23 cellular contexts compared by ENCODE assay signal in the genomic region with DNA sequence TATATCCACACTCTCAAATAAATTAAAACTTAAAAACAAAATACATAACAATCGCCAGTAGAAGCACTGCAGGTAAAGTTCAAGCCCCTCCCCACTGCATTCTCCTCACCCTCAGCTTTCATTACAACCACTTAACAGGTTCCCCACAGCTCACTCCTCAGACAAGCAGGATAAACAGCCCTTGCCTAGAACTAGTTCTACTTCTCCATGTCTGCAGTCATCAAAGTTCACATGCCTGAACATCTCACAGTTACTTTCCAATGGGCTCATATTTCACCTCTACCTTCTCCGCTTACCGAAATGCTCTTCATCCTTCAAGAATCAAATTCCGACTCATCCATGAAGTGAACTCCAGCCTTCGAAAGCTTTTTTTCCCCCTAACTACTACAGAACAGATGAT. TPM values are rescaled to one million over a fixed set of nuclear protein-coding genes. Genes with fewer than 3 reads are reported as not detected.
A peak's percentile ranks its signal among the peaks of the same experiment; 100 is the strongest.
DNase-seq lines count a peak whose midpoint lies in the region; ATAC-seq and TF ChIP-seq lines count a peak whose summit lies in the region.
"Had no signal": no experiment of that assay in that cellular context is flagged by ENCODE, and none has a peak within 500 bp of the region (broad histone marks: within the 10 kb centered on the region; RNA-seq: fewer than 3 reads in every experiment).

No MANE protein-coding gene starts in this region.

- WGBS in H9 (ENCODE audit: extremely low coverage, insufficient read length, low lambda C conversion rate): no CpG with 5 or more reads among the region's 5 CpGs
- 35 to 55% methylated on average over 5 of the region's 5 CpGs for WGBS in thyroid gland, 2 donors

- H4K5ac ChIP-seq in H9 (ENCODE audit: insufficient read length, low read depth, low read length): no peak overlapping the region

- TF ChIP-seq POLR2A in thyroid gland (IDR thresholded peaks at IDR 0.05): no peak

- H3K27ac Mint-ChIP-seq in H9 (peak overlapping the region; percentile 5 to 39 (median 22); a peak in 6 of 7 replicates), WTC11 (peak overlapping the region; percentile 80)
- H3K27ac Mint-ChIP-seq: activated B cell treated with CpG ODN at 0.5 μM for 24 hours had no signal

- H2AK5ac ChIP-seq in H9 (ENCODE audit: insufficient read length, low read length): no peak overlapping the region

- H3K56ac ChIP-seq in H9 (ENCODE audit: insufficient read length, low read depth, low read length): no peak overlapping the region

- H3K27me3 Mint-ChIP-seq in H9 (ENCODE audit: low read depth) (no peaks in the 10 kb centered on the region), WTC11 (ENCODE audit: low read depth) (no peaks in the 10 kb centered on the region)
- H3K27me3 Mint-ChIP-seq: activated B cell treated with CpG ODN at 0.5 μM for 24 hours; naive thymus-derived CD8-positive, alpha-beta T cell had no signal

- H3K23ac ChIP-seq in H9 (ENCODE audit: insufficient read length, low read depth, low read length): no peak overlapping the region

- DNase-seq in H9 (no peak), WTC11 (ENCODE audit: low spot score) (no peak), thyroid gland (peak; percentile 58 to 61), SHP77 treated with DMSO at 0.1 percent for 48 hours (lab: John Stamatoyannopoulos, UW) (no peak), NCI-H2029 treated with DMSO at 0.1 percent for 48 hours (lab: John Stamatoyannopoulos, UW) (no peak)
- DNase-seq: activated B cell treated with CpG ODN at 0.5 μM for 24 hours; activated CD4-positive, alpha-beta T cell treated with anti-CD3 and anti-CD28 coated beads, Interleukin-2, amount 50 U/mL, for 48 hours; activated effector memory CD4-positive, alpha-beta T cell treated with anti-CD3 and anti-CD28 coated beads, Interleukin-2, amount 50 U/mL, for 16 hours; COR-L47; dermis blood vessel endothelial cell; HCEC 1CT; hippocampal formation; mammary epithelial cell; naive thymus-derived CD8-positive, alpha-beta T cell; NCI-H1417 treated with DMSO at 0.1 percent for 48 hours; NCI-H2227 treated with DMSO at 0.1 percent for 48 hours; SK-N-SH; stimulated activated CD4-positive, alpha-beta T cell treated with anti-CD3 and anti-CD28 coated beads, Interleukin-2, amount 100 ng/mL, for 24 hours; stimulated activated naive CD4-positive, alpha-beta T cell treated with Interleukin-2 at 50 U/mL for 16 hours; tibial artery had no signal

- no peak overlapping the region for H3K27ac ChIP-seq in H9 (ENCODE audit: insufficient read length, low read depth, low read length)
- H3K27ac ChIP-seq in iPS-20b (ENCODE audit: low read length): peak overlapping the region; percentile 35
- peak overlapping the region; percentile 66 to 85 (median 76) for H3K27ac ChIP-seq in thyroid gland
- H3K27ac ChIP-seq: cardiac muscle cell, tibial artery had no signal

- H2BK5ac ChIP-seq in H9 (ENCODE audit: insufficient read length, low read length): no peak overlapping the region

- H2AFZ ChIP-seq in H9 (ENCODE audit: low read length): no peak overlapping the region

- H2BK15ac ChIP-seq in H9 (ENCODE audit: low read depth, low read length): no peak overlapping the region

- POLR2A ChIA-PET in WTC11 (lab: Charles Lee): interaction anchor here (1.0 kb wide), 1 partner anchor 57 kb away, joined by 3 read pairs; no protein-coding TSS in a partner anchor

- no peak for TF ChIP-seq CTCF in H9 (conservative IDR thresholded peaks at IDR 0.05)
- TF ChIP-seq CTCF in WTC11 (IDR thresholded peaks at IDR 0.05): no peak
- no peak for TF ChIP-seq CTCF in thyroid gland (IDR thresholded peaks at IDR 0.05)

- H3K4ac ChIP-seq in H9 (ENCODE audit: low read depth, low read length): no peak overlapping the region

- H3K18ac ChIP-seq in H9 (ENCODE audit: insufficient read length, low read depth, low read length): no peak overlapping the region

- H3T11ph ChIP-seq in H9 (ENCODE audit: low read length): no peak overlapping the region

- H3K36me3 Mint-ChIP-seq in H9 (ENCODE audit: insufficient read depth in 1 of 3, low read depth in 3 of 3) (peaks cover 5 to 20% (median 8%) of the 10 kb centered on the region in 3 experiments; a peak in 6 of 7 replicates), WTC11 (peaks cover 8% of the 10 kb centered on the region)

- no peak overlapping the region for H3K4me2 ChIP-seq in H9 (ENCODE audit: insufficient read depth, insufficient read length, low read length)
- H3K4me2 ChIP-seq: SK-N-SH had no signal

- H4K20me1 ChIP-seq in H9 (ENCODE audit: control insufficient read depth, insufficient read depth, insufficient read length): no peaks in the 10 kb centered on the region

- H3K9me3 Mint-ChIP-seq in H9 (no peaks in the 10 kb centered on the region), WTC11 (no peaks in the 10 kb centered on the region)
- H3K9me3 Mint-ChIP-seq: activated B cell treated with CpG ODN at 0.5 μM for 24 hours; naive thymus-derived CD8-positive, alpha-beta T cell had no signal

- H4K8ac ChIP-seq in H9 (replicated peaks; ENCODE audit: insufficient read length, low read depth, low read length): no peak overlapping the region

- H3K79me1 ChIP-seq in H9 (ENCODE audit: insufficient read depth, low read depth, low read length, poor library complexity, severe bottlenecking): no peaks in the 10 kb centered on the region

- no peak overlapping the region for H4K91ac ChIP-seq in H9 (ENCODE audit: insufficient read length, low read depth, low read length)

- H2BK12ac ChIP-seq in H9 (ENCODE audit: insufficient read length, low read depth, low read length): no peak overlapping the region

- peaks cover 8% of the 10 kb centered on the region for H3K23me2 ChIP-seq in H9 (ENCODE audit: insufficient read length, low read depth, low read length, poor library complexity, severe bottlenecking)

- peaks cover 59% of the 10 kb centered on the region; the same call in 1 of the 2 replicates for H3K79me2 ChIP-seq in H9 (ENCODE audit: insufficient read depth, low read length)

- H3K9me3 ChIP-seq in H9 (ENCODE audit: control insufficient read depth, low read depth, low read length) (no peaks in the 10 kb centered on the region), iPS-20b (ENCODE audit: insufficient read depth, low read depth, low read length) (no peaks in the 10 kb centered on the region), thyroid gland (no peaks in the 10 kb centered on the region)
- H3K9me3 ChIP-seq: SK-N-SH, tibial artery had no signal

- H3K4me1 ChIP-seq in H9 (ENCODE audit: insufficient read depth, low read length) (peaks cover 3% of the 10 kb centered on the region; the same call in 1 of the 2 replicates), iPS-20b (ENCODE audit: insufficient read depth, low read length) (peaks cover 6% of the 10 kb centered on the region), thyroid gland (peaks cover 4 to 26% of the 10 kb centered on the region in 2 donors)

- no peak overlapping the region for H2BK120ac ChIP-seq in H9 (ENCODE audit: low read depth, low read length, poor library complexity, severe bottlenecking)

- H3K14ac ChIP-seq in H9 (ENCODE audit: insufficient read depth, low read length): no peak overlapping the region

- peak overlapping the region; percentile 30; the same call in 1 of the 2 replicates for H3K4me3 ChIP-seq in iPS-20b (ENCODE audit: low read length)
- H3K4me3 ChIP-seq in thyroid gland (replicated peaks in 1 of 3): no peak overlapping the region
- H3K4me3 ChIP-seq: cardiac muscle cell, tibial artery had no signal

- H3K4me3 Mint-ChIP-seq in H9: peak overlapping the region; percentile 1 to 22; a peak in 4 of 5 replicates
- peak overlapping the region; percentile 5 for H3K4me3 Mint-ChIP-seq in WTC11
- H3K4me3 Mint-ChIP-seq: activated B cell treated with CpG ODN at 0.5 μM for 24 hours had no signal

- no peaks in the 10 kb centered on the region for H3K27me3 ChIP-seq in H9 (ENCODE audit: insufficient read depth, low read length)
- no peaks in the 10 kb centered on the region for H3K27me3 ChIP-seq in iPS-20b (ENCODE audit: insufficient read depth, low read length)
- H3K27me3 ChIP-seq in thyroid gland: no peaks in the 10 kb centered on the region
- H3K27me3 ChIP-seq: cardiac muscle cell, tibial artery had no signal

- no peak overlapping the region for H2BK20ac ChIP-seq in H9 (ENCODE audit: low read depth, low read length, poor library complexity, severe bottlenecking)

- ATAC-seq in WTC11 (0 out of 2 replicates have a peak, but pooled peaks have one; percentile 8), GM21619 (IDR thresholded peaks at IDR 0.05; ENCODE audit: unreplicated experiment) (no peak)
- ATAC-seq: naive thymus-derived CD8-positive, alpha-beta T cell had no signal

- H3K36me3 ChIP-seq in iPS-20b (ENCODE audit: insufficient read depth, low read depth, low read length) (peaks cover 7% of the 10 kb centered on the region), thyroid gland (no peaks in the 10 kb centered on the region)
- H3K36me3 ChIP-seq: cardiac muscle cell had no signal

- H3K4me1 Mint-ChIP-seq in H9 (peaks cover 29 to 37% of the 10 kb centered on the region in 2 experiments), WTC11 (peaks cover 42% of the 10 kb centered on the region)

- H3K9ac ChIP-seq in H9 (ENCODE audit: extremely low read depth, insufficient read length, low read length): no peak overlapping the region
- no peak overlapping the region for H3K9ac ChIP-seq in iPS-20b (ENCODE audit: low read depth, low read length)
- H3K9ac ChIP-seq: SK-N-SH had no signal

- CTCF ChIA-PET in WTC11 (lab: Charles Lee): no interaction called here

- intact Hi-C loops in thyroid gland (cut with DNase I): no loop called here

TF ChIP-seq in WTC11, 78 proteins besides CTCF, POLR2A, EP300 and RAD21 (continues in another document):
- TF ChIP-seq, protein P1, sequence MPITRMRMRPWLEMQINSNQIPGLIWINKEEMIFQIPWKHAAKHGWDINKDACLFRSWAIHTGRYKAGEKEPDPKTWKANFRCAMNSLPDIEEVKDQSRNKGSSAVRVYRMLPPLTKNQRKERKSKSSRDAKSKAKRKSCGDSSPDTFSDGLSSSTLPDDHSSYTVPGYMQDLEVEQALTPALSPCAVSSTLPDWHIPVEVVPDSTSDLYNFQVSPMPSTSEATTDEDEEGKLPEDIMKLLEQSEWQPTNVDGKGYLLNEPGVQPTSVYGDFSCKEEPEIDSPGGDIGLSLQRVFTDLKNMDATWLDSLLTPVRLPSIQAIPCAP (CRISPR knock-in tag; IDR thresholded peaks at IDR 0.05): no peak
- no peak for TF ChIP-seq CREB1 (CRISPR knock-in tag; IDR thresholded peaks at IDR 0.05)
- TF ChIP-seq, protein P2, sequence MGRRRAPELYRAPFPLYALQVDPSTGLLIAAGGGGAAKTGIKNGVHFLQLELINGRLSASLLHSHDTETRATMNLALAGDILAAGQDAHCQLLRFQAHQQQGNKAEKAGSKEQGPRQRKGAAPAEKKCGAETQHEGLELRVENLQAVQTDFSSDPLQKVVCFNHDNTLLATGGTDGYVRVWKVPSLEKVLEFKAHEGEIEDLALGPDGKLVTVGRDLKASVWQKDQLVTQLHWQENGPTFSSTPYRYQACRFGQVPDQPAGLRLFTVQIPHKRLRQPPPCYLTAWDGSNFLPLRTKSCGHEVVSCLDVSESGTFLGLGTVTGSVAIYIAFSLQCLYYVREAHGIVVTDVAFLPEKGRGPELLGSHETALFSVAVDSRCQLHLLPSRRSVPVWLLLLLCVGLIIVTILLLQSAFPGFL (CRISPR knock-in tag; IDR thresholded peaks at IDR 0.05; ENCODE audit: borderline replicate concordance): no peak
- TF ChIP-seq TEAD4 (CRISPR knock-in tag; IDR thresholded peaks at IDR 0.05): no peak

RNA-seq across cellular contexts. Expression of a gene that starts 4.1 kb away (rescaled TPM):
- total RNA-seq in H9 (2021) (37.7 and 40.3 TPM in 2 replicates), WTC11 (2021) (42.5 to 52.7 TPM (median 49.3 TPM) in 3 replicates), thyroid gland (10 to 100 TPM; 30.0 to 42.5 (median 37.7) TPM)

Comparison
In these comparisons a context has a peak if more than half of its experiments do, and no peak if none do; other contexts are left out.
1. DNase-seq: peak in thyroid gland (2 of 2); none in H9 (single experiment), WTC11 (single experiment), SHP77 treated with DMSO at 0.1 percent for 48 hours (single experiment) and NCI-H2029 treated with DMSO at 0.1 percent for 48 hours (single experiment).